ENCODE assay signal across 4 cellular contexts in genomic region chr15:67905628-67906027, GRCh38.
"Had no signal": no experiment of that assay in that cellular context is flagged by ENCODE, and none has a peak within 500 bp of the region (broad histone marks: within the 10 kb centered on the region; RNA-seq: fewer than 3 reads in every experiment).

No MANE protein-coding gene starts in this region.

- H3K4me3 ChIP-seq: K562 had no signal

- H3K27ac ChIP-seq: HL-60, KMS-11 had no signal

- DNase-seq: KG1 had no signal
